Comparison of ENCODE assay signal across 11 cellular contexts in genomic region chr15:39784125-39784524, GRCh38. TPM values are rescaled to one million over a fixed set of nuclear protein-coding genes. Genes with fewer than 3 reads are reported as not detected.
DNase-seq lines count a peak whose midpoint lies in the region; ATAC-seq, FAIRE-seq and TF ChIP-seq lines count a peak whose summit lies in the region.
"Had no signal": no experiment of that assay in that cellular context is flagged by ENCODE, and none has a peak within 500 bp of the region (broad histone marks: within the 10 kb centered on the region; RNA-seq: fewer than 3 reads in every experiment).

No MANE protein-coding gene starts in this region.

- H3K4me3 Mint-ChIP-seq in chondrocyte (ENCODE audit: unreplicated experiment) (peak overlapping the region; percentile 93), neural crest cell (peak overlapping the region; percentile 89)

- peaks cover 15% of the 10 kb centered on the region for H3K79me2 ChIP-seq in DND-41 (ENCODE audit: insufficient read depth, low read length)

- H3K27me3 ChIP-seq in DND-41 (ENCODE audit: insufficient read depth, low read length, poor library complexity) (no peaks in the 10 kb centered on the region), ascending aorta (no peaks in the 10 kb centered on the region)
- H3K27me3 ChIP-seq: upper lobe of left lung had no signal

- H3K9me3 Mint-ChIP-seq in chondrocyte (ENCODE audit: low read depth) (no peaks in the 10 kb centered on the region), neural crest cell (peaks cover 8% of the 10 kb centered on the region)

- no peaks in the 10 kb centered on the region for H3K9me3 ChIP-seq in DND-41 (ENCODE audit: insufficient read depth, low read length, severe bottlenecking)
- no peaks in the 10 kb centered on the region for H3K9me3 ChIP-seq in ascending aorta
- H3K9me3 ChIP-seq: upper lobe of left lung had no signal

- H3K4me2 ChIP-seq in DND-41 (ENCODE audit: insufficient read depth, low read length): peak overlapping the region; percentile 79

- no peak for TF ChIP-seq CTCF in DND-41 (IDR thresholded peaks at IDR 0.05; ENCODE audit: borderline replicate concordance, extremely low read depth, low read length, poor library complexity, severe bottlenecking)
- TF ChIP-seq CTCF in chondrocyte (IDR thresholded peaks at IDR 0.05): no peak
- no peak for TF ChIP-seq CTCF in neural crest cell (conservative IDR thresholded peaks at IDR 0.05)
- TF ChIP-seq CTCF in ascending aorta (IDR thresholded peaks at IDR 0.05): no peak

- H2AFZ ChIP-seq in DND-41 (ENCODE audit: low read depth, low read length): no peak overlapping the region

- intact Hi-C loops in ascending aorta (cut with DNase I): loop anchor here (5.0 kb wide), 1 partner anchor 1498 kb away; no protein-coding TSS in a partner anchor

- no peak for DNase-seq in DND-41
- peak; percentile 64 for DNase-seq in M059J (ENCODE audit: low read depth)
- no peak for DNase-seq in chondrocyte (ENCODE audit: low spot score)
- DNase-seq in neural crest cell (ENCODE audit: low read depth, low spot score): no peak
- DNase-seq in mucosa of gallbladder (ENCODE audit: low spot score): no peak
- DNase-seq in ascending aorta (ENCODE audit: low spot score in 2 of 2): no peak
- no peak for DNase-seq in GM12891 (ENCODE audit: insufficient read length, low spot score)
- DNase-seq: occipital lobe, Right ventricle myocardium superior, upper lobe of left lung had no signal

- no peak for FAIRE-seq in GM12891 (lab: Jason Lieb, UNC)

- H3K4me1 ChIP-seq in DND-41 (ENCODE audit: insufficient read depth, low read length) (peaks cover 31% of the 10 kb centered on the region), ascending aorta (peaks cover 0 to 8% of the 10 kb centered on the region in 2 donors)

- H3K4me3 ChIP-seq in DND-41 (ENCODE audit: low read depth in 1 of 2, low read length in 2 of 2) (peak overlapping the region in 1 of 2 experiments; percentile 98; a peak in 1 of 4 replicates), ascending aorta (peak overlapping the region in 1 of 2 donors; percentile 94)

- H3K4me1 Mint-ChIP-seq in chondrocyte (ENCODE audit: low read depth): peaks cover 53% of the 10 kb centered on the region
- H3K4me1 Mint-ChIP-seq in neural crest cell: peaks cover 57% of the 10 kb centered on the region

- H3K27ac ChIP-seq in DND-41 (ENCODE audit: low read length): no peak overlapping the region
- peak overlapping the region in 1 of 2 donors; percentile 61 for H3K27ac ChIP-seq in ascending aorta

- H3K27me3 Mint-ChIP-seq in chondrocyte (ENCODE audit: low read depth) (no peaks in the 10 kb centered on the region), neural crest cell (ENCODE audit: low read depth) (no peaks in the 10 kb centered on the region)

- no peak for TF ChIP-seq POLR2A in GM12891 (IDR thresholded peaks at IDR 0.05; ENCODE audit: low read depth, low read length)

- H3K36me3 ChIP-seq in DND-41 (ENCODE audit: insufficient read depth, low read length) (no peaks in the 10 kb centered on the region), ascending aorta (no peaks in the 10 kb centered on the region)
- H3K36me3 ChIP-seq: upper lobe of left lung had no signal

- no peaks in the 10 kb centered on the region for H4K20me1 ChIP-seq in DND-41 (ENCODE audit: insufficient read depth, low read length)

- H3K27ac Mint-ChIP-seq in chondrocyte (ENCODE audit: unreplicated experiment) (no peak overlapping the region), neural crest cell (ENCODE audit: unreplicated experiment) (no peak overlapping the region)

- H3K36me3 Mint-ChIP-seq in chondrocyte (ENCODE audit: low read depth): no peaks in the 10 kb centered on the region
- peaks cover 4% of the 10 kb centered on the region for H3K36me3 Mint-ChIP-seq in neural crest cell (ENCODE audit: low read depth)

- H3K9ac ChIP-seq in DND-41 (ENCODE audit: low read depth, low read length): peak overlapping the region; percentile 74; the same call in 1 of the 2 replicates

- ATAC-seq in DND-41 (ENCODE audit: insufficient read depth, low read depth): no peak
- ATAC-seq in HG03280 (IDR thresholded peaks at IDR 0.05; ENCODE audit: unreplicated experiment): no peak

TF ChIP-seq in GM12891, 5 proteins besides CTCF, POLR2A, EP300 and RAD21:
- TF ChIP-seq TAF1 (IDR thresholded peaks at IDR 0.05; ENCODE audit: low read depth, low read length) (no peak), POLR2AphosphoS5 (IDR thresholded peaks at IDR 0.05; ENCODE audit: low read depth, low read length) (no peak), SPI1 (IDR thresholded peaks at IDR 0.05; ENCODE audit: low read depth, low read length) (no peak), PAX5 (IDR thresholded peaks at IDR 0.05; ENCODE audit: insufficient read depth, low read length, severe bottlenecking) (no peak), POU2F2 (IDR thresholded peaks at IDR 0.05; ENCODE audit: low read depth, low read length) (no peak)

RNA-seq across cellular contexts. Expression of gene FSIP1, which starts 1.5 kb away (rescaled TPM):
- total RNA-seq in M059J (2014; rRNA removed; shearing (Covaris generic)): 0.64 and 0.76 TPM in 2 replicates
- total RNA-seq in chondrocyte: 0.40 to 2.9 TPM (median 0.79 TPM) in 3 replicates
- total RNA-seq in neural crest cell: 6.8 and 8.1 TPM in 2 replicates
- total RNA-seq in mucosa of gallbladder: 0.81 TPM
- not detected for total RNA-seq in ascending aorta
- 0.08 TPM for polyA plus RNA-seq in GM12891 (2012; ENCODE audit: low read depth, missing spikeins)
